In genomic region chr21:33127154-33127893, GRCh38 we compare ENCODE assay signal across 8 cellular contexts. TPM values are rescaled to one million over a fixed set of nuclear protein-coding genes. Genes with fewer than 3 reads are reported as not detected.
DNase-seq lines count a peak whose midpoint lies in the region; ATAC-seq and TF ChIP-seq lines count a peak whose summit lies in the region.

No MANE protein-coding gene starts in this region.

- POLR2A ChIA-PET in CD8-positive, alpha-beta memory T cell (lab: Charles Lee) = no interaction called here

- peak overlapping the region; percentile 59 for H3K4me2 ChIP-seq in H9 (ENCODE audit: insufficient read depth, insufficient read length, low read length)
- H3K4me2 ChIP-seq in mesendoderm (ENCODE audit: low read length) = peak overlapping the region; percentile 76

- no peak overlapping the region for H3K9ac ChIP-seq in H9 (ENCODE audit: extremely low read depth, insufficient read length, low read length)
- H3K9ac ChIP-seq in mesendoderm (ENCODE audit: low read length) = peak overlapping the region; percentile 58

- H2BK5ac ChIP-seq in H9 (ENCODE audit: insufficient read length, low read length) (no peak overlapping the region), mesendoderm (ENCODE audit: low read length) (no peak overlapping the region)

- H3K14ac ChIP-seq in H9 (ENCODE audit: insufficient read depth, low read length) = no peak overlapping the region

- no peaks in the 10 kb centered on the region for H4K20me1 ChIP-seq in H9 (ENCODE audit: control insufficient read depth, insufficient read depth, insufficient read length)

- no peak overlapping the region for H2BK15ac ChIP-seq in H9 (ENCODE audit: low read depth, low read length)
- H2BK15ac ChIP-seq in mesendoderm (replicated peaks; ENCODE audit: low read depth) = no peak overlapping the region

- H3K56ac ChIP-seq in H9 (ENCODE audit: insufficient read length, low read depth, low read length) (no peak overlapping the region), mesendoderm (ENCODE audit: low read length) (peak overlapping the region; percentile 74)

- H3K79me1 ChIP-seq in H9 (ENCODE audit: insufficient read depth, low read depth, low read length, poor library complexity, severe bottlenecking) = no peaks in the 10 kb centered on the region
- no peaks in the 10 kb centered on the region for H3K79me1 ChIP-seq in mesendoderm (ENCODE audit: low read length)

- no peak overlapping the region for H3K23ac ChIP-seq in H9 (ENCODE audit: insufficient read length, low read depth, low read length)
- H3K23ac ChIP-seq in mesendoderm (ENCODE audit: low read length) = no peak overlapping the region

- peak overlapping the region in 3 of 8 donors; percentile 3 to 20 (median 18) for H3K27ac Mint-ChIP-seq in CD8-positive, alpha-beta memory T cell
- peak overlapping the region in 1 of 3 experiments; percentile 42; a peak in 4 of 7 replicates for H3K27ac Mint-ChIP-seq in H9
- H3K27ac Mint-ChIP-seq in effector memory CD8-positive, alpha-beta T cell = peak overlapping the region in 1 of 2 donors; percentile 5

- CTCF ChIA-PET in CD8-positive, alpha-beta memory T cell (lab: Charles Lee) = interaction anchor here (0.8 to 1.6 kb wide), 8 partner anchors 9 to 295 kb away, joined by 3 to 7 read pairs (median 4); no protein-coding TSS in a partner anchor

- H3K9me3 ChIP-seq in CD8-positive, alpha-beta memory T cell (ENCODE audit: low read length) = no peaks in the 10 kb centered on the region
- H3K9me3 ChIP-seq in H9 (ENCODE audit: control insufficient read depth, low read depth, low read length) = no peaks in the 10 kb centered on the region

- H4K91ac ChIP-seq in H9 (ENCODE audit: insufficient read length, low read depth, low read length) = no peak overlapping the region

- no peaks in the 10 kb centered on the region for H3K79me2 ChIP-seq in H9 (ENCODE audit: insufficient read depth, low read length)
- no peaks in the 10 kb centered on the region for H3K79me2 ChIP-seq in mesendoderm (ENCODE audit: control insufficient read depth, insufficient read depth, low read length)

- H3K4me1 ChIP-seq in CD8-positive, alpha-beta memory T cell (ENCODE audit: insufficient read depth, low read length) = peaks cover 3% of the 10 kb centered on the region
- H3K4me1 ChIP-seq in H9 (ENCODE audit: insufficient read depth, low read length) (peaks cover 7% of the 10 kb centered on the region), mesendoderm (ENCODE audit: control insufficient read depth, low read depth, low read length) (no peaks in the 10 kb centered on the region)

- WGBS in H9 (ENCODE audit: extremely low coverage, insufficient read length, low lambda C conversion rate) = no CpG with 5 or more reads among the region's 18 CpGs
- no CpG with 5 or more reads among the region's 18 CpGs for WGBS in mesendoderm (ENCODE audit: extremely low coverage, insufficient coverage, low lambda C conversion rate)

- H3K4ac ChIP-seq in H9 (ENCODE audit: low read depth, low read length) (no peak overlapping the region), mesendoderm (ENCODE audit: low read depth, low read length) (no peak overlapping the region)

- H2AFZ ChIP-seq in H9 (ENCODE audit: low read length) = peak overlapping the region; percentile 91

- H3K27me3 ChIP-seq in CD8-positive, alpha-beta memory T cell (ENCODE audit: insufficient read depth, low read length, poor library complexity, severe bottlenecking) = no peaks in the 10 kb centered on the region
- H3K27me3 ChIP-seq in H9 (ENCODE audit: insufficient read depth, low read length) (no peaks in the 10 kb centered on the region; the same call in 1 of the 2 replicates), mesendoderm (ENCODE audit: insufficient read depth, low read length, poor library complexity) (no peaks in the 10 kb centered on the region)

- peak; percentile 58 for ATAC-seq in effector memory CD8-positive, alpha-beta T cell (replicated peaks)

- H3K27me3 Mint-ChIP-seq in CD8-positive, alpha-beta memory T cell = peaks cover 8 to 44% of the 10 kb centered on the region in 2 donors
- H3K27me3 Mint-ChIP-seq in H9 (ENCODE audit: low read depth) = peaks cover 17% of the 10 kb centered on the region
- peaks cover 45 to 65% of the 10 kb centered on the region in 2 donors for H3K27me3 Mint-ChIP-seq in effector memory CD8-positive, alpha-beta T cell

- H3T11ph ChIP-seq in H9 (ENCODE audit: low read length) = no peak overlapping the region

- H4K8ac ChIP-seq in H9 (replicated peaks; ENCODE audit: insufficient read length, low read depth, low read length) (no peak overlapping the region), mesendoderm (ENCODE audit: low read depth, low read length) (no peak overlapping the region)

- H4K5ac ChIP-seq in H9 (ENCODE audit: insufficient read length, low read depth, low read length) (no peak overlapping the region), mesendoderm (ENCODE audit: low read length) (no peak overlapping the region)

- no peak overlapping the region for H2BK12ac ChIP-seq in H9 (ENCODE audit: insufficient read length, low read depth, low read length)

- H3K27ac ChIP-seq in CD8-positive, alpha-beta memory T cell (ENCODE audit: low read depth, low read length) = no peak overlapping the region
- no peak overlapping the region for H3K27ac ChIP-seq in H9 (ENCODE audit: insufficient read length, low read depth, low read length)
- no peak overlapping the region for H3K27ac ChIP-seq in mesendoderm (ENCODE audit: low read depth, low read length)

- H3K18ac ChIP-seq in H9 (ENCODE audit: insufficient read length, low read depth, low read length) (no peak overlapping the region), mesendoderm (ENCODE audit: low read length) (no peak overlapping the region)

- H3K4me3 Mint-ChIP-seq in CD8-positive, alpha-beta memory T cell = peak overlapping the region in 6 of 7 donors; percentile 57 to 75 (median 64)
- peak overlapping the region; percentile 36 to 48 for H3K4me3 Mint-ChIP-seq in H9
- peak overlapping the region; percentile 19 to 34 for H3K4me3 Mint-ChIP-seq in effector memory CD8-positive, alpha-beta T cell

- H3K9me3 Mint-ChIP-seq in CD8-positive, alpha-beta memory T cell = no peaks in the 10 kb centered on the region
- H3K9me3 Mint-ChIP-seq in H9 = no peaks in the 10 kb centered on the region
- no peaks in the 10 kb centered on the region for H3K9me3 Mint-ChIP-seq in effector memory CD8-positive, alpha-beta T cell

- H3K4me3 ChIP-seq in CD8-positive, alpha-beta memory T cell (ENCODE audit: low read length) = peak overlapping the region; percentile 17
- H3K4me3 ChIP-seq in mesendoderm (ENCODE audit: low read length) = no peak overlapping the region

- H3K36me3 Mint-ChIP-seq in CD8-positive, alpha-beta memory T cell = no peaks in the 10 kb centered on the region
- H3K36me3 Mint-ChIP-seq in H9 (ENCODE audit: insufficient read depth in 1 of 3, low read depth in 3 of 3) = no peaks in the 10 kb centered on the region
- H3K36me3 Mint-ChIP-seq in effector memory CD8-positive, alpha-beta T cell (ENCODE audit: insufficient read depth) = no peaks in the 10 kb centered on the region

- DNase-seq in CD8-positive, alpha-beta memory T cell = peak; percentile 19 to 61 (median 38)
- peak; percentile 79 for DNase-seq in H9
- DNase-seq in NCI-H524 (lab: John Stamatoyannopoulos, UW) = peak; percentile 95 to 97
- DNase-seq in activated CD8-positive, alpha-beta memory T cell treated with anti-CD3 and anti-CD28 coated beads for 24 hours = peak; percentile 82
- peak; percentile 53 to 54 (median 53) for DNase-seq in effector memory CD8-positive, alpha-beta T cell
- DNase-seq in mesendoderm = peak; percentile 84
- peak; percentile 21 for DNase-seq in stimulated activated CD8-positive, alpha-beta memory T cell treated with anti-CD3 and anti-CD28 coated beads, Interleukin-15, amount 100 ng/mL, for 1 hour (ENCODE audit: low read depth)
- DNase-seq in NCI-H2171 (lab: John Stamatoyannopoulos, UW) = no peak

- H2BK120ac ChIP-seq in H9 (ENCODE audit: low read depth, low read length, poor library complexity, severe bottlenecking) (no peak overlapping the region), mesendoderm (ENCODE audit: low read depth, low read length) (no peak overlapping the region)

- no peaks in the 10 kb centered on the region for H3K36me3 ChIP-seq in CD8-positive, alpha-beta memory T cell (ENCODE audit: insufficient read depth, low read length)
- H3K36me3 ChIP-seq in mesendoderm (ENCODE audit: control insufficient read depth, insufficient read depth, low read length) = no peaks in the 10 kb centered on the region

- no peak overlapping the region for H2BK20ac ChIP-seq in H9 (ENCODE audit: low read depth, low read length, poor library complexity, severe bottlenecking)

- peaks cover 6 to 8% (median 8%) of the 10 kb centered on the region in 3 donors for H3K4me1 Mint-ChIP-seq in CD8-positive, alpha-beta memory T cell
- peaks cover 40 to 49% of the 10 kb centered on the region in 2 experiments for H3K4me1 Mint-ChIP-seq in H9
- H3K4me1 Mint-ChIP-seq in effector memory CD8-positive, alpha-beta T cell (ENCODE audit: low read depth in 2 of 2) = peaks cover 0 to 5% of the 10 kb centered on the region in 2 donors

- H3K23me2 ChIP-seq in H9 (ENCODE audit: insufficient read length, low read depth, low read length, poor library complexity, severe bottlenecking) = peaks cover 3% of the 10 kb centered on the region

- peak; percentile 96 for TF ChIP-seq CTCF in H9 (conservative IDR thresholded peaks at IDR 0.05)

- H2AK5ac ChIP-seq in H9 (ENCODE audit: insufficient read length, low read length) (no peak overlapping the region), mesendoderm (ENCODE audit: low read length) (no peak overlapping the region)

RNA-seq across cellular contexts. Expression of gene OLIG1, which starts 57.4 kb away (rescaled TPM):
- total RNA-seq in CD8-positive, alpha-beta memory T cell = not detected
- polyA plus RNA-seq in CD8-positive, alpha-beta memory T cell = not detected
- 0.31 and 0.33 TPM in 2 replicates for total RNA-seq in H9 (2021)
- 0.17 TPM for polyA plus RNA-seq in mesendoderm (2013, experiment 1 of 2)
- polyA plus RNA-seq in mesendoderm (2013, experiment 2 of 2) = not detected
